ENCODE assay signal across 13 cellular contexts in the genomic region with DNA sequence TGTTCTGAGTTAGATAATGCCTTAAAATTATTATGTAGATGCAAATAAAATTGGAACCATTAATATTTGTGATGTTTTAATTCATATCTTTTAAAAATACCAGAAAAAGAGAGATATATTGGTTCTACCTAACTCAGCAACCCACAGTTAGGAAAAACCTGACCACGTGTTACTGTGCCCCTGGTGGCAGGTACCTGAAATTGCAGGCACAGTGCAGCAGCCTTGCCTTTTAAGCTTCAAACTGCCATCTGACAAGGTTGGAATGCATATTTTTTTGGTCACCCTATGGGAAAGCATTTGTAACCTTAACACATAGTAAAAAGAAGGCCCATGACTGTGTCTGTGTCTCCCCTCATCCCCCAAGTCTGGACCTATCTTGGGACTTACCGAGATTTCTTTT.
DNase-seq lines count a peak whose midpoint lies in the region; ATAC-seq and TF ChIP-seq lines count a peak whose summit lies in the region.
"Had no signal": no experiment of that assay in that cellular context is flagged by ENCODE, and none has a peak within 500 bp of the region (broad histone marks: within the 10 kb centered on the region; RNA-seq: fewer than 3 reads in every experiment).

No MANE protein-coding gene starts in this region.

- DNase-seq in ACHN (peak; percentile 15), SK-MEL-5 (ENCODE audit: low read depth, low spot score) (peak; percentile 27), hepatocyte (ENCODE audit: low spot score) (no peak), pons (ENCODE audit: low spot score) (no peak), T-helper 1 cell (no peak), ecto neural progenitor cell (ENCODE audit: low spot score) (no peak)
- DNase-seq: activated CD4-positive, alpha-beta T cell treated with anti-CD3 and anti-CD28 coated beads, Interleukin-2, amount 10 ng/mL, durations not matched to agents 24 days and 14 days; activated naive CD4-positive, alpha-beta T cell treated with Interleukin-2 at 50 U/mL for 16 hours; CD4-positive, alpha-beta memory T cell; NCI-H226; SHP77 treated with DMSO at 0.1 percent for 48 hours had no signal

- no peaks in the 10 kb centered on the region for H3K9me3 ChIP-seq in hepatocyte (ENCODE audit: low read depth)

- no peak overlapping the region for H3K27ac ChIP-seq in hepatocyte

- no peaks in the 10 kb centered on the region for H3K79me2 ChIP-seq in hepatocyte

- H4K20me1 ChIP-seq in hepatocyte (ENCODE audit: insufficient read depth, poor library complexity, severe bottlenecking) = no peaks in the 10 kb centered on the region

- no peak for ATAC-seq in GM18519 (IDR thresholded peaks at IDR 0.05; ENCODE audit: low FRiP score, unreplicated experiment)

- 63% methylated on average over 2 of the region's 2 CpGs for WGBS in hepatocyte (ENCODE audit: low lambda C conversion rate, missing lambda C conversion rate)

- no peak overlapping the region for H3K4me2 ChIP-seq in hepatocyte

- no peaks in the 10 kb centered on the region for H3K4me1 ChIP-seq in hepatocyte (ENCODE audit: insufficient read depth)

- H2AFZ ChIP-seq in hepatocyte = no peak overlapping the region

- TF ChIP-seq CTCF in GM12874 (IDR thresholded peaks at IDR 0.05; ENCODE audit: insufficient read depth, low read depth, low read length) (peak; percentile 51; the same call in 1 of the 2 replicates), hepatocyte (IDR thresholded peaks at IDR 0.05; ENCODE audit: poor library complexity) (peak; percentile 7)

- in situ Hi-C loops in ACHN (cut with HindIII; ENCODE audit: low pct_ligation_motif_present, low pct_unique_long_range_greater_than_20kb, low sequenced_read_pairs) = no loop called here
- in situ Hi-C loops in SK-MEL-5 (cut with HindIII; ENCODE audit: low pct_unique_long_range_greater_than_20kb, low sequenced_read_pairs) = no loop called here

- H3K27me3 ChIP-seq in hepatocyte = no peaks in the 10 kb centered on the region

- H3K4me3 ChIP-seq in hepatocyte = no peak overlapping the region

- no peaks in the 10 kb centered on the region for H3K9me2 ChIP-seq in hepatocyte (replicated peaks; ENCODE audit: insufficient read depth)

- no peaks in the 10 kb centered on the region for H3K36me3 ChIP-seq in hepatocyte (replicated peaks; ENCODE audit: insufficient read depth, low read depth)

Comparison
In these comparisons a context has a peak if more than half of its experiments do, and no peak if none do; other contexts are left out.
1. DNase-seq: peak in ACHN (single experiment) and SK-MEL-5 (single experiment); none in hepatocyte (single experiment), pons (single experiment), T-helper 1 cell (0 of 5) and ecto neural progenitor cell (single experiment).